Comparison of ENCODE assay signal across 9 cellular contexts in the genomic region with DNA sequence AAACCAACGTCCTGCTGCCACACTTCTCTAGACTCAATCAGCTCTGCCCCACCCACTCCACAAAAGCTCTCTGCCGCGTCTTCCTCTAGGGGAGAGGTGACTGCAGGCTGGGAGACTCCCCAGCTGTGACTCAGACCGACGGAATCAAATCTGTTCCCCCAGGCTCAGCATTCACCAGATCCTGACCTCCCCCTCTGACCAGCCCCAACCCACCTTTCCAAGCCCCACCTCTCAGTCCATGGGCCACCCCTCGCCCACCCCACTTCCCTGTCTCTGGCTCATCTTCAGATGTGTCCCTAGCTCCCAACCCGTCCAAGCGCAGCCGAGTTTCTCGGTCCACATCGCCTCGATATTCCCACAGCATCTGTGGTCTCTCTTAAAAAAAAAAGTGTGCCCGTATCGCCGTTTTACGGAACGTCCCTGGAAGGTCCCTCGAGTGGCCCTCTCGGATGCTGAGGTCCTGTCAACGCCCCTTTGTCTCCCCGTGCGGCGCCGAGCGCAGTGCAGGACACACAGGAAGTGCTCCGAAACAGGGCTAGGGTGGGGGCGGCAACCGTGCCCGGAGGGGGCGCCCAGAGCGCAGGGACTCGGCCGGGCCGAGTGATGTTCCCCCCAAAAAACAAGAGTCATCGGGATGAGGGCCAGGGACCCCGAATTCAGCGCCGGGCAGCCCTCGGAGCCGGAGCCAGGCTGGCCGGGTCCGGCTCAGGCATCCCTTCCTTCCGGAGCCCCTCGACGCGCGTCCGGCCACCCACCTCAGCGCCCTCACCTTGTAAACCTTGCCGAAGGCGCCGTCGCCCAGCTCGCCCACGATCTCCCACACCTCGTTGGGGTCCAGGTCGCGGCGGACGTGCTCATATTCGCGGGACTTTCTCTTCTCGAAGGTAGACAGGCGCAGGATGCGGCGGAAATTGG. TPM values are rescaled to one million over a fixed set of nuclear protein-coding genes. Genes with fewer than 3 reads are reported as not detected.
DNase-seq lines count a peak whose midpoint lies in the region; ATAC-seq and TF ChIP-seq lines count a peak whose summit lies in the region.
"Had no signal": no experiment of that assay in that cellular context is flagged by ENCODE, and none has a peak within 500 bp of the region (broad histone marks: within the 10 kb centered on the region; RNA-seq: fewer than 3 reads in every experiment).

No MANE protein-coding gene starts in this region.

- no peaks in the 10 kb centered on the region for H3K36me3 ChIP-seq in RWPE2 (ENCODE audit: low read depth)
- no peaks in the 10 kb centered on the region for H3K36me3 ChIP-seq in vagina

- intact Hi-C loops in vagina (cut with DNase I): loop anchor here (2.0 to 10.0 kb wide), 4 partner anchors 79 to 780 kb away; a partner anchor contains a TSS

- no peak for TF ChIP-seq CTCF in RWPE2 (IDR thresholded peaks at IDR 0.05; ENCODE audit: poor library complexity, severe bottlenecking)
- TF ChIP-seq CTCF in foreskin keratinocyte (conservative IDR thresholded peaks at IDR 0.05): no peak
- no peak for TF ChIP-seq CTCF in vagina (IDR thresholded peaks at IDR 0.05)

- peak; percentile 78 for DNase-seq in AG20443 (ENCODE audit: low spot score)
- DNase-seq in RWPE2 (ENCODE audit: low spot score): peak; percentile 91
- peak; percentile 68 for DNase-seq in activated gamma-delta T cell treated with Interleukin-2 at 50 U/mL for 16 hours
- DNase-seq in foreskin keratinocyte: peak; percentile 69 to 90
- peak; percentile 23 for DNase-seq in occipital lobe (lab: John Stamatoyannopoulos, UW)
- DNase-seq in vagina (ENCODE audit: extremely low spot score in 2 of 2): no peak

- H3K27ac ChIP-seq in RWPE2 (ENCODE audit: poor library complexity, severe bottlenecking): peak overlapping the region; percentile 77
- H3K27ac ChIP-seq in foreskin keratinocyte: peak overlapping the region; percentile 43
- H3K27ac ChIP-seq in vagina: peak overlapping the region; percentile 89

- peak; percentile 41 for TF ChIP-seq POLR2A in GM19099 (IDR thresholded peaks at IDR 0.05; ENCODE audit: extremely low read depth, insufficient read length, low read depth)
- peak in 1 of 2 donors; percentile 13 for TF ChIP-seq POLR2A in vagina (IDR thresholded peaks at IDR 0.05)

- H3K4me3 ChIP-seq in RWPE2 (ENCODE audit: severe bottlenecking) (peak overlapping the region; percentile 63), vagina (peak overlapping the region; percentile 75 to 96)

- peak; percentile 27 for ATAC-seq in HG03378 (IDR thresholded peaks at IDR 0.05; ENCODE audit: unreplicated experiment)
- ATAC-seq in RWPE2 (ENCODE audit: low read depth): peak; percentile 70
- ATAC-seq in foreskin keratinocyte: peak; percentile 79

- no peaks in the 10 kb centered on the region for H3K27me3 ChIP-seq in RWPE2 (ENCODE audit: insufficient read depth, poor library complexity, severe bottlenecking)
- no peaks in the 10 kb centered on the region for H3K27me3 ChIP-seq in foreskin keratinocyte
- no peaks in the 10 kb centered on the region for H3K27me3 ChIP-seq in vagina

- H3K4me1 ChIP-seq in RWPE2 (ENCODE audit: insufficient read depth, poor library complexity, severe bottlenecking): peaks cover 17% of the 10 kb centered on the region
- no peaks in the 10 kb centered on the region for H3K4me1 ChIP-seq in foreskin keratinocyte
- H3K4me1 ChIP-seq in vagina: peaks cover 24% of the 10 kb centered on the region

- H3K9me3 ChIP-seq in RWPE2 (ENCODE audit: severe bottlenecking) (no peaks in the 10 kb centered on the region), vagina (no peaks in the 10 kb centered on the region)

RNA-seq across cellular contexts. Expression of a gene that starts 0.6 kb away (rescaled TPM):
- total RNA-seq in foreskin keratinocyte: 28.2 and 31.2 TPM in 2 replicates
- 19.4 and 25.6 TPM in 2 replicates for polyA plus RNA-seq in foreskin keratinocyte
- 9.8 TPM for total RNA-seq in occipital lobe
- total RNA-seq in vagina: 33.9 TPM

RNA-seq across cellular contexts. Expression of a gene that starts 6.6 kb away (rescaled TPM):
- not detected in 2 replicates for total RNA-seq in foreskin keratinocyte
- not detected in 2 replicates for polyA plus RNA-seq in foreskin keratinocyte
- not detected for total RNA-seq in occipital lobe
- total RNA-seq in vagina: not detected
- total RNA-seq: T-helper 2 cell treated with Interferon-gamma antibody and Interleukin-4, amounts not matched to agents 100 ng/mL and 5 ng/mL, for 36 hours had no signal

Comparison
In these comparisons a context has a peak if more than half of its experiments do, and no peak if none do; other contexts are left out.
1. DNase-seq: peak in AG20443 (single experiment), RWPE2 (single experiment), activated gamma-delta T cell treated with Interleukin-2 at 50 U/mL for 16 hours (single experiment), foreskin keratinocyte (2 of 2) and occipital lobe (single experiment); none in vagina (0 of 2).
2. ATAC-seq: peak in every context shown above with its lines; median percentile 79 in foreskin keratinocyte; 70 in RWPE2; 27 in HG03378.
3. Peak in every context shown above with its lines, with median percentiles within 50 percentile points of each other: H3K27ac ChIP-seq.